In genomic region chr19:11293468-11294389, GRCh38 we compare ENCODE assay signal across 9 cellular contexts. TPM values are rescaled to one million over a fixed set of nuclear protein-coding genes. Genes with fewer than 3 reads are reported as not detected.
DNase-seq lines count a peak whose midpoint lies in the region; ATAC-seq and TF ChIP-seq lines count a peak whose summit lies in the region.
"Had no signal": no experiment of that assay in that cellular context is flagged by ENCODE, and none has a peak within 500 bp of the region (broad histone marks: within the 10 kb centered on the region; RNA-seq: fewer than 3 reads in every experiment).

No MANE protein-coding gene starts in this region.

- DNase-seq in CD8-positive, alpha-beta memory T cell = peak; percentile 66 to 77 (median 70)
- peak; percentile 16 for DNase-seq in NCI-H345 treated with DMSO at 0.1 percent for 48 hours (lab: John Stamatoyannopoulos, UW; ENCODE audit: unreplicated experiment)
- DNase-seq in activated CD4-positive, CD25-positive, alpha-beta regulatory T cell treated with anti-CD3 and anti-CD28 coated beads, Interleukin-2, amount 50 U/mL, for 16 hours (ENCODE audit: low read depth, low spot score) = peak; percentile 59
- peak; percentile 61 to 74 for DNase-seq in central memory CD8-positive, alpha-beta T cell (ENCODE audit: low spot score in 2 of 2)
- DNase-seq in kidney epithelial cell (ENCODE audit: low read depth) = peak; percentile 43
- peak; percentile 61 to 82 for DNase-seq in stimulated activated CD4-positive, alpha-beta T cell treated with anti-CD3 and anti-CD28 coated beads, Interleukin-15, amount 100 ng/mL, for 1 hour (ENCODE audit: low read depth in 1 of 2, low spot score in 1 of 2)

- no peaks in the 10 kb centered on the region for H3K36me3 Mint-ChIP-seq in CD8-positive, alpha-beta memory T cell
- no peaks in the 10 kb centered on the region for H3K36me3 Mint-ChIP-seq in central memory CD8-positive, alpha-beta T cell (ENCODE audit: insufficient read depth)

- no peaks in the 10 kb centered on the region for H3K9me3 ChIP-seq in CD8-positive, alpha-beta memory T cell (ENCODE audit: low read length)

- TF ChIP-seq CTCF in kidney epithelial cell (IDR thresholded peaks at IDR 0.05; ENCODE audit: insufficient read depth, low read length, poor library complexity, severe bottlenecking) = peak; percentile 100

- H3K9me3 Mint-ChIP-seq in CD8-positive, alpha-beta memory T cell = no peaks in the 10 kb centered on the region
- no peaks in the 10 kb centered on the region for H3K9me3 Mint-ChIP-seq in central memory CD8-positive, alpha-beta T cell

- no peak overlapping the region for H3K4me3 ChIP-seq in CD8-positive, alpha-beta memory T cell (ENCODE audit: low read length)
- H3K4me3 ChIP-seq in kidney epithelial cell (ENCODE audit: low read depth, low read length) = peak overlapping the region; percentile 12

- POLR2A ChIA-PET in CD8-positive, alpha-beta memory T cell (lab: Charles Lee) = interaction anchor here (0.7 kb wide), 1 partner anchor 86 kb away, joined by 7 read pairs; no protein-coding TSS in a partner anchor

- peaks cover 3 to 8% (median 7%) of the 10 kb centered on the region in 3 donors for H3K4me1 Mint-ChIP-seq in CD8-positive, alpha-beta memory T cell
- H3K4me1 Mint-ChIP-seq in central memory CD8-positive, alpha-beta T cell = peaks cover 8% of the 10 kb centered on the region

- ATAC-seq in HG02870 (IDR thresholded peaks at IDR 0.05; ENCODE audit: unreplicated experiment) = peak; percentile 51
- ATAC-seq in central memory CD8-positive, alpha-beta T cell (replicated peaks; ENCODE audit: extremely low read depth, poor library complexity, severe bottlenecking) = peak; percentile 75
- no peak for ATAC-seq in HG02852 (IDR thresholded peaks at IDR 0.05; ENCODE audit: unreplicated experiment)

- no peak overlapping the region for H3K27ac ChIP-seq in CD8-positive, alpha-beta memory T cell (ENCODE audit: low read depth, low read length)

- no peaks in the 10 kb centered on the region for H3K36me3 ChIP-seq in CD8-positive, alpha-beta memory T cell (ENCODE audit: insufficient read depth, low read length)
- H3K36me3 ChIP-seq in kidney epithelial cell (ENCODE audit: control insufficient read depth, insufficient read depth, low read length) = no peaks in the 10 kb centered on the region

- H3K27ac Mint-ChIP-seq in CD8-positive, alpha-beta memory T cell = peak overlapping the region in 1 of 8 donors; percentile 36
- H3K27ac Mint-ChIP-seq in central memory CD8-positive, alpha-beta T cell (ENCODE audit: low read depth) = peak overlapping the region; percentile 80

- peaks cover 9% of the 10 kb centered on the region for H3K27me3 ChIP-seq in CD8-positive, alpha-beta memory T cell (ENCODE audit: insufficient read depth, low read length, poor library complexity, severe bottlenecking)
- no peaks in the 10 kb centered on the region for H3K27me3 ChIP-seq in kidney epithelial cell (ENCODE audit: control insufficient read depth, insufficient read depth, low read length)

- CTCF ChIA-PET in CD8-positive, alpha-beta memory T cell (lab: Charles Lee) = interaction anchor here (0.7 to 2.6 kb wide), 7 partner anchors 14 to 404 kb away, joined by 3 to 10 read pairs (median 4); partner anchors contain the start of gene ECSIT

- peaks cover 9% of the 10 kb centered on the region for H3K4me1 ChIP-seq in CD8-positive, alpha-beta memory T cell (ENCODE audit: insufficient read depth, low read length)

- peak overlapping the region in 3 of 7 donors; percentile 1 to 24 (median 19) for H3K4me3 Mint-ChIP-seq in CD8-positive, alpha-beta memory T cell
- H3K4me3 Mint-ChIP-seq in central memory CD8-positive, alpha-beta T cell = no peak overlapping the region

- peaks cover 7 to 28% of the 10 kb centered on the region in 2 donors for H3K27me3 Mint-ChIP-seq in CD8-positive, alpha-beta memory T cell
- peaks cover 43% of the 10 kb centered on the region for H3K27me3 Mint-ChIP-seq in central memory CD8-positive, alpha-beta T cell

RNA-seq across cellular contexts. Expression of gene TSPAN16, which starts 2.2 kb away (rescaled TPM):
- not detected for total RNA-seq in CD8-positive, alpha-beta memory T cell
- not detected for polyA plus RNA-seq in CD8-positive, alpha-beta memory T cell
- total RNA-seq in kidney epithelial cell = not detected in 2 replicates
- total RNA-seq: T-helper 2 cell treated with Interferon-gamma antibody and Interleukin-4, amounts not matched to agents 100 ng/mL and 5 ng/mL, for 36 hours had no signal

RNA-seq across cellular contexts. Expression of gene DOCK6, which starts 31.4 kb away (rescaled TPM):
- 1 to 10 TPM; 2.3 to 3.5 TPM for total RNA-seq in CD8-positive, alpha-beta memory T cell
- polyA plus RNA-seq in CD8-positive, alpha-beta memory T cell = 0.71 TPM
- total RNA-seq in kidney epithelial cell = 56.8 and 62.9 TPM in 2 replicates

RNA-seq across cellular contexts. Expression of gene RAB3D, which starts 45.7 kb away (rescaled TPM):
- 1 to 10 TPM; 3.2 to 4.5 TPM for total RNA-seq in CD8-positive, alpha-beta memory T cell
- polyA plus RNA-seq in CD8-positive, alpha-beta memory T cell = 3.7 TPM
- 19.6 and 19.8 TPM in 2 replicates for total RNA-seq in kidney epithelial cell

RNA-seq across cellular contexts. Expression of gene TMEM205, which starts 52.3 kb away (rescaled TPM):
- 10 to 100 TPM; 24.8 to 30.5 TPM for total RNA-seq in CD8-positive, alpha-beta memory T cell
- polyA plus RNA-seq in CD8-positive, alpha-beta memory T cell = 75.9 TPM
- 307 and 377 TPM in 2 replicates for total RNA-seq in kidney epithelial cell

RNA-seq across cellular contexts. Expression of gene CCDC159, which starts 52.6 kb away (rescaled TPM):
- total RNA-seq in CD8-positive, alpha-beta memory T cell = 10 to 100 TPM; 14.2 to 14.6 TPM
- 30.1 TPM for polyA plus RNA-seq in CD8-positive, alpha-beta memory T cell
- total RNA-seq in kidney epithelial cell = 8.2 and 21.6 TPM in 2 replicates

Comparison
In these comparisons a context has a peak if more than half of its experiments do, and no peak if none do; other contexts are left out.
1. DNase-seq: peak in every context shown above with its lines; median percentile 72 in stimulated activated CD4-positive, alpha-beta T cell treated with anti-CD3 and anti-CD28 coated beads, Interleukin-15, amount 100 ng/mL, for 1 hour; 70 in CD8-positive, alpha-beta memory T cell; 68 in central memory CD8-positive, alpha-beta T cell; 59 in activated CD4-positive, CD25-positive, alpha-beta regulatory T cell treated with anti-CD3 and anti-CD28 coated beads, Interleukin-2, amount 50 U/mL, for 16 hours; 43 in kidney epithelial cell; 16 in NCI-H345 treated with DMSO at 0.1 percent for 48 hours.
2. RNA of gene DOCK6, which starts 31.4 kb away (total RNA-seq): 56.8 to 62.9 TPM in kidney epithelial cell; 2.3 to 3.5 TPM in CD8-positive, alpha-beta memory T cell; every median in the first group is over 10 times any median in the second.